In the genomic region with DNA sequence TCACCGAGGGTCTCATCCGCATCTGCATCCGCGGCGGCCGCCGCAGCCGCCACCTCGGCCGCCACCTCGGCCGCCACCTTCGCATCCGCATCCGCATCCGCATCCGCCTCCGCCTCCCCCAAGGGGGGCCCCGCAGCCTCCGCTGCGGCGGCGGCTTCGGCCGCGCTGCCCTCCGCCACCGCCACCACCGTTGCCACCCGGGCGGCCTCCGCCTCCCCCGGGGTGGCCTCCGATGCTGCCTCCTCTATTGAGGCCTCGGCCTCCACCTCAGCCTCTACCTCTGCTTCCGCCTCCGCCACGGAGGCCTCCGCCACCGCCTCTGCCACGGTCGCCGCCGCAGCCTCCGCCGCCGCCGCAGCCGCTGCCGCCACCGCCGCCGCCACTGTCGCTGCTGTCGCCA, we compare ENCODE assay signal across 14 cellular contexts. TPM values are rescaled to one million over a fixed set of nuclear protein-coding genes. Genes with fewer than 3 reads are reported as not detected.
"Had no signal": no experiment of that assay in that cellular context is flagged by ENCODE, and none has a peak within 500 bp of the region (broad histone marks: within the 10 kb centered on the region; RNA-seq: fewer than 3 reads in every experiment).

Gene PABPC1L2A (minus strand): TSS at position 101 of the 400 bp plus-strand sequence. CDS start 126 bp downstream, outside the sequence.

RNA-seq across cellular contexts. Expression of gene PABPC1L2A, which starts in this region (rescaled TPM):
- total RNA-seq: activated B cell treated with CpG ODN at 0.5 μM for 24 hours; activated CD4-positive, alpha-beta memory T cell treated with anti-CD3 and anti-CD28 coated beads for 36 hours; activated CD4-positive, alpha-beta memory T cell treated with anti-CD3 and anti-CD28 coated beads, Interleukin-2, amount 10 ng/mL, durations not matched to agents 7 days and 5 days; activated CD4-positive, alpha-beta T cell treated with anti-CD3 and anti-CD28 coated beads for 36 hours; activated CD4-positive, alpha-beta T cell treated with anti-CD3 and anti-CD28 coated beads, Interleukin-2, amount 10 ng/mL, durations not matched to agents 24 days and 14 days; activated CD4-positive, alpha-beta T cell treated with anti-CD3 and anti-CD28 coated beads, Interleukin-2, amount 10 ng/mL, durations not matched to agents 7 days and 5 days; activated CD8-positive, alpha-beta memory T cell treated with anti-CD3 and anti-CD28 coated beads for 36 hours; activated CD8-positive, alpha-beta memory T cell treated with anti-CD3 and anti-CD28 coated beads, Interleukin-2, amount 10 ng/mL, durations not matched to agents 7 days and 5 days; activated CD8-positive, alpha-beta T cell treated with anti-CD3 and anti-CD28 coated beads for 36 hours; activated CD8-positive, alpha-beta T cell treated with anti-CD3 and anti-CD28 coated beads, Interleukin-2, amount 10 ng/mL, durations not matched to agents 7 days and 5 days; T-cell; T-helper 1 cell treated with Interleukin-12 subunit alpha and Interleukin-12 subunit beta and Interleukin-4 antibody, amounts not matched to agents 30 ng/mL and 1 ng/mL, for 36 hours; T-helper 17 cell; T-helper 2 cell treated with Interferon-gamma antibody and Interleukin-4, amounts not matched to agents 100 ng/mL and 5 ng/mL, for 36 hours had no signal
